ENCODE assay signal across 19 cellular contexts in genomic region chr10:12081879-12082560, GRCh38. TPM values are rescaled to one million over a fixed set of nuclear protein-coding genes. Genes with fewer than 3 reads are reported as not detected.
A peak's percentile ranks its signal among the peaks of the same experiment; 100 is the strongest.
DNase-seq lines count a peak whose midpoint lies in the region; ATAC-seq, FAIRE-seq and TF ChIP-seq lines count a peak whose summit lies in the region.
"Had no signal": no experiment of that assay in that cellular context is flagged by ENCODE, and none has a peak within 500 bp of the region (broad histone marks: within the 10 kb centered on the region; RNA-seq: fewer than 3 reads in every experiment).

No MANE protein-coding gene starts in this region.

- CTCF ChIA-PET in A549 (lab: Yijun Ruan, JAX) = interaction anchor here (0.8 to 1.1 kb wide), 2 partner anchors 37 to 324 kb away, joined by 3 to 4 read pairs; no protein-coding TSS in a partner anchor

- no peak for TF ChIP-seq RAD21 in A549 (conservative IDR thresholded peaks at IDR 0.05 in 1 of 2, IDR thresholded peaks at IDR 0.05 in 1 of 2)

- TF ChIP-seq EP300 in A549 (IDR thresholded peaks at IDR 0.05) = no peak

- H3K4me3 Mint-ChIP-seq in astrocyte (ENCODE audit: unreplicated experiment) = no peak overlapping the region
- H3K4me3 Mint-ChIP-seq: stimulated activated naive CD8-positive, alpha-beta T cell treated with anti-CD3 and anti-CD28 coated beads, Interleukin-15, Interleukin-2, amounts not matched to agents 100 ng/mL and 50 ng/mL, for 24 hours had no signal

- no peaks in the 10 kb centered on the region for H3K27me3 Mint-ChIP-seq in astrocyte (ENCODE audit: low read depth, unreplicated experiment)
- H3K27me3 Mint-ChIP-seq: stimulated activated naive CD8-positive, alpha-beta T cell treated with anti-CD3 and anti-CD28 coated beads, Interleukin-15, Interleukin-2, amounts not matched to agents 100 ng/mL and 50 ng/mL, for 24 hours had no signal

- WGBS in A549 (ENCODE audit: missing lambda C conversion rate) = 54% methylated on average over 6 of the region's 6 CpGs

- no peak overlapping the region for H3K27ac Mint-ChIP-seq in astrocyte (ENCODE audit: unreplicated experiment)
- H3K27ac Mint-ChIP-seq in activated naive CD4-positive, alpha-beta T cell treated with anti-CD3 and anti-CD28 coated beads, Interleukin-2, amount 50 U/mL, for 72 hours = no peak overlapping the region
- H3K27ac Mint-ChIP-seq: stimulated activated naive CD8-positive, alpha-beta T cell treated with anti-CD3 and anti-CD28 coated beads, Interleukin-15, Interleukin-2, amounts not matched to agents 100 ng/mL and 50 ng/mL, for 24 hours had no signal

- peak; percentile 19 to 33; a peak in 3 of 6 replicates for ATAC-seq in A549
- ATAC-seq in activated naive CD4-positive, alpha-beta T cell treated with anti-CD3 and anti-CD28 coated beads, Interleukin-2, amount 50 U/mL, for 72 hours = no peak
- no peak for ATAC-seq in GM21423 (IDR thresholded peaks at IDR 0.05; ENCODE audit: unreplicated experiment)
- ATAC-seq: left ventricle myocardium superior had no signal

- peaks cover 5% of the 10 kb centered on the region for H3K4me1 Mint-ChIP-seq in astrocyte (ENCODE audit: low read depth, unreplicated experiment)

- FAIRE-seq in A549 (lab: Jason Lieb, UNC) (no peak), H54 (lab: Jason Lieb, UNC) (no peak), astrocyte (lab: Jason Lieb, UNC) (no peak)
- FAIRE-seq: D721Med had no signal

- H3K79me2 ChIP-seq in astrocyte (ENCODE audit: insufficient read depth, low read length) = no peaks in the 10 kb centered on the region

- no peaks in the 10 kb centered on the region for H3K9me3 ChIP-seq in A549
- no peaks in the 10 kb centered on the region for H3K9me3 ChIP-seq in astrocyte (ENCODE audit: insufficient read depth, low read depth, low read length)
- H3K9me3 ChIP-seq: adrenal gland, spleen, upper lobe of left lung had no signal

- DNase-seq in A549 (ENCODE audit: low read depth in 1 of 2, low spot score in 1 of 2) (peak in 1 of 2 experiments; percentile 16), H54 (ENCODE audit: insufficient read length, low spot score) (peak; percentile 35), astrocyte (ENCODE audit: low read depth) (peak; percentile 85), fibroblast of pulmonary artery (ENCODE audit: low read depth) (peak; percentile 69), HK-2 (ENCODE audit: unreplicated experiment) (no peak), medulla oblongata (ENCODE audit: extremely low spot score) (no peak)
- no peak for DNase-seq in activated naive CD4-positive, alpha-beta T cell treated with anti-CD3 and anti-CD28 coated beads, Interleukin-2, amount 50 U/mL, for 72 hours (ENCODE audit: low spot score in 2 of 2)
- DNase-seq: activated CD4-positive, alpha-beta T cell treated with anti-CD3 and anti-CD28 coated beads, Interleukin-2, amount 50 U/mL, for 4 hours; activated T-cell treated with anti-CD3 and anti-CD28 coated beads, Interleukin-2, amount 50 U/mL, for 1 hour; adrenal gland; left ventricle myocardium superior; NCI-H187 treated with DMSO at 0.1 percent for 48 hours; spleen; upper lobe of left lung had no signal

- no peaks in the 10 kb centered on the region for H4K20me1 ChIP-seq in astrocyte (ENCODE audit: insufficient read depth, low read length)

- H3K4me1 ChIP-seq in A549 (peaks cover 12% of the 10 kb centered on the region; the same call in 2 of the 3 replicates), astrocyte (ENCODE audit: insufficient read depth, low read length) (peaks cover 9% of the 10 kb centered on the region)
- H3K4me1 ChIP-seq: adrenal gland, upper lobe of left lung had no signal

- H3K27ac ChIP-seq in A549 (peak overlapping the region in 1 of 2 experiments; percentile 14; a peak in 1 of 6 replicates), astrocyte (ENCODE audit: low read depth, low read length) (peak overlapping the region; percentile 52)
- H3K27ac ChIP-seq: adrenal gland, coronary artery, SK-N-MC, spleen, upper lobe of left lung had no signal

- no peaks in the 10 kb centered on the region for H3K27me3 ChIP-seq in astrocyte (ENCODE audit: insufficient read depth, low read length)
- H3K27me3 ChIP-seq: adrenal gland, spleen, upper lobe of left lung had no signal

- TF ChIP-seq POLR2A in A549 (IDR thresholded peaks at IDR 0.05; ENCODE audit: low read length) (no peak), H54 (IDR thresholded peaks at IDR 0.05; ENCODE audit: low read depth, low read length) (no peak)

- H3K36me3 Mint-ChIP-seq in astrocyte (ENCODE audit: low read depth, unreplicated experiment) = peaks cover 7% of the 10 kb centered on the region
- H3K36me3 Mint-ChIP-seq in activated naive CD4-positive, alpha-beta T cell treated with anti-CD3 and anti-CD28 coated beads, Interleukin-2, amount 50 U/mL, for 72 hours = peaks cover 0 to 12% of the 10 kb centered on the region in 2 donors

- H3K4me2 ChIP-seq in A549 = no peak overlapping the region
- peak overlapping the region; percentile 39 for H3K4me2 ChIP-seq in astrocyte (ENCODE audit: low read length)

- H2AFZ ChIP-seq in astrocyte (ENCODE audit: low read depth, low read length) = no peak overlapping the region

- no peak overlapping the region for H3K4me3 ChIP-seq in A549
- no peak overlapping the region for H3K4me3 ChIP-seq in astrocyte (ENCODE audit: insufficient read depth, low read depth, low read length)
- no peak overlapping the region for H3K4me3 ChIP-seq in fibroblast of pulmonary artery (replicated peaks; ENCODE audit: low read depth, low read length)
- H3K4me3 ChIP-seq: adrenal gland, coronary artery, SK-N-MC, spleen, upper lobe of left lung had no signal

- TF ChIP-seq CTCF in A549 (IDR thresholded peaks at IDR 0.05) (no peak), astrocyte (IDR thresholded peaks at IDR 0.05; ENCODE audit: insufficient read depth, low read depth, low read length) (no peak), fibroblast of pulmonary artery (IDR thresholded peaks at IDR 0.05; ENCODE audit: low read length, missing control alignments) (no peak)

- POLR2A ChIA-PET in A549 (lab: Yijun Ruan, JAX) = no interaction called here

- peaks cover 6% of the 10 kb centered on the region for H3K36me3 ChIP-seq in astrocyte (ENCODE audit: insufficient read depth, low read length)

- no peaks in the 10 kb centered on the region for H3K9me3 Mint-ChIP-seq in astrocyte (ENCODE audit: unreplicated experiment)
- H3K9me3 Mint-ChIP-seq in activated naive CD4-positive, alpha-beta T cell treated with anti-CD3 and anti-CD28 coated beads, Interleukin-2, amount 50 U/mL, for 72 hours = no peaks in the 10 kb centered on the region
- H3K9me3 Mint-ChIP-seq: stimulated activated naive CD8-positive, alpha-beta T cell treated with anti-CD3 and anti-CD28 coated beads, Interleukin-15, Interleukin-2, amounts not matched to agents 100 ng/mL and 50 ng/mL, for 24 hours had no signal

- H3K9ac ChIP-seq in astrocyte (ENCODE audit: low read length) = peak overlapping the region; percentile 36

TF ChIP-seq in A549, 52 proteins besides CTCF, POLR2A, EP300 and RAD21 (continues in another document):
- TF ChIP-seq, protein P1, sequence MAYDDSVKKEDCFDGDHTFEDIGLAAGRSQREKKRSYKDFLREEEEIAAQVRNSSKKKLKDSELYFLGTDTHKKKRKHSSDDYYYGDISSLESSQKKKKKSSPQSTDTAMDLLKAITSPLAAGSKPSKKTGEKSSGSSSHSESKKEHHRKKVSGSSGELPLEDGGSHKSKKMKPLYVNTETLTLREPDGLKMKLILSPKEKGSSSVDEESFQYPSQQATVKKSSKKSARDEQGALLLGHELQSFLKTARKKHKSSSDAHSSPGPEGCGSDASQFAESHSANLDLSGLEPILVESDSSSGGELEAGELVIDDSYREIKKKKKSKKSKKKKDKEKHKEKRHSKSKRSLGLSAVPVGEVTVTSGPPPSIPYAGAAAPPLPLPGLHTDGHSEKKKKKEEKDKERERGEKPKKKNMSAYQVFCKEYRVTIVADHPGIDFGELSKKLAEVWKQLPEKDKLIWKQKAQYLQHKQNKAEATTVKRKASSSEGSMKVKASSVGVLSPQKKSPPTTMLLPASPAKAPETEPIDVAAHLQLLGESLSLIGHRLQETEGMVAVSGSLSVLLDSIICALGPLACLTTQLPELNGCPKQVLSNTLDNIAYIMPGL (CRISPR knock-in tag; IDR thresholded peaks at IDR 0.05; ENCODE audit: borderline replicate concordance) = no peak
- TF ChIP-seq KDM1A (IDR thresholded peaks at IDR 0.05; ENCODE audit: low read depth) (no peak), HDAC2 (IDR thresholded peaks at IDR 0.05) (no peak), HOXB13 (CRISPR knock-in tag; IDR thresholded peaks at IDR 0.05; ENCODE audit: low read depth) (no peak), ZNF302 (CRISPR knock-in tag; IDR thresholded peaks at IDR 0.05) (no peak), FOSL2 (IDR thresholded peaks at IDR 0.05) (peak; percentile 26; the same call in 1 of the 2 replicates), FOSL2 (CRISPR knock-in tag; IDR thresholded peaks at IDR 0.05) (peak; percentile 46; the same call in 1 of the 2 replicates)

RNA-seq across cellular contexts. Expression of gene DHTKD1, which starts 13.3 kb away (rescaled TPM):
- polyA plus RNA-seq in A549 (2011; rRNA removed) (21.2 and 23.0 TPM in 2 replicates), A549 (2017; fragmentation: RNase III; extraction: RNeasy Plus Mini Kit Qiagen cat#74134 plus additional on column Dnase treatment) (10.3 to 11.9 TPM (median 11.1 TPM) in 3 replicates)
- polyA plus RNA-seq in A549 (2012; cell fraction: cytosol; rRNA removed) = 11.4 and 16.0 TPM in 2 replicates
- 7.6 and 18.4 TPM in 2 replicates for polyA plus RNA-seq in A549 (2012; cell fraction: nucleus; rRNA removed)
- polyA minus RNA-seq in A549 (2011; rRNA and poly(A)+ RNA removed) = 59.9 and 84.6 TPM in 2 replicates
- 19.5 TPM in 2 replicates for total RNA-seq in astrocyte
- total RNA-seq in activated naive CD4-positive, alpha-beta T cell treated with anti-CD3 and anti-CD28 coated beads, Interleukin-2, amount 50 U/mL, for 72 hours = 10 to 100 TPM; 19.8 to 27.0 TPM

RNA-seq across cellular contexts. Expression of gene UPF2, which starts 39.4 kb away (rescaled TPM):
- 17.0 and 21.6 TPM in 2 replicates for polyA plus RNA-seq in A549 (2011; rRNA removed)
- 4.0 and 4.2 TPM in 2 replicates for polyA plus RNA-seq in A549 (2012; cell fraction: cytosol; rRNA removed)
- polyA plus RNA-seq in A549 (2012; cell fraction: nucleus; rRNA removed) = 3.3 and 4.9 TPM in 2 replicates
- 16.5 to 18.5 TPM (median 17.3 TPM) in 3 replicates for polyA plus RNA-seq in A549 (2017; fragmentation: RNase III; extraction: RNeasy Plus Mini Kit Qiagen cat#74134 plus additional on column Dnase treatment)
- polyA minus RNA-seq in A549 (2011; rRNA and poly(A)+ RNA removed) = 8.9 and 9.3 TPM in 2 replicates
- total RNA-seq in astrocyte = 19.7 and 23.2 TPM in 2 replicates
- total RNA-seq in activated naive CD4-positive, alpha-beta T cell treated with anti-CD3 and anti-CD28 coated beads, Interleukin-2, amount 50 U/mL, for 72 hours = 10 to 100 TPM; 40.1 to 42.8 TPM

RNA-seq across cellular contexts. Expression of gene SEC61A2, which starts 47.5 kb away (rescaled TPM):
- polyA plus RNA-seq in A549 (2011; rRNA removed) (17.8 and 23.2 TPM in 2 replicates), A549 (2017; fragmentation: RNase III; extraction: RNeasy Plus Mini Kit Qiagen cat#74134 plus additional on column Dnase treatment) (16.5 to 17.5 TPM (median 17.3 TPM) in 3 replicates)
- 8.0 and 9.6 TPM in 2 replicates for polyA plus RNA-seq in A549 (2012; cell fraction: cytosol; rRNA removed)
- 15.9 and 34.6 TPM in 2 replicates for polyA plus RNA-seq in A549 (2012; cell fraction: nucleus; rRNA removed)
- polyA minus RNA-seq in A549 (2011; rRNA and poly(A)+ RNA removed) = 9.5 and 10.3 TPM in 2 replicates
- total RNA-seq in astrocyte = 14.3 and 17.6 TPM in 2 replicates
- 10 to 100 TPM; 25.4 to 28.8 TPM for total RNA-seq in activated naive CD4-positive, alpha-beta T cell treated with anti-CD3 and anti-CD28 coated beads, Interleukin-2, amount 50 U/mL, for 72 hours

Comparison
In these comparisons a context has a peak if more than half of its experiments do, and no peak if none do; other contexts are left out.
1. ATAC-seq: peak in A549 (2 of 2); none in activated naive CD4-positive, alpha-beta T cell treated with anti-CD3 and anti-CD28 coated beads, Interleukin-2, amount 50 U/mL, for 72 hours (0 of 2) and GM21423 (single experiment).
2. DNase-seq: peak in H54 (single experiment), astrocyte (single experiment) and fibroblast of pulmonary artery (single experiment); none in HK-2 (single experiment), activated naive CD4-positive, alpha-beta T cell treated with anti-CD3 and anti-CD28 coated beads, Interleukin-2, amount 50 U/mL, for 72 hours (0 of 2) and medulla oblongata (single experiment).